ENCODE assay signal across 8 cellular contexts in genomic region chr16:68529608-68529930, GRCh38. TPM values are rescaled to one million over a fixed set of nuclear protein-coding genes. Genes with fewer than 3 reads are reported as not detected.
DNase-seq lines count a peak whose midpoint lies in the region; ATAC-seq lines count a peak whose summit lies in the region.

No MANE protein-coding gene starts in this region.

- H3K9me3 Mint-ChIP-seq in dendritic cell treated with granulocyte-macrophage colony-stimulating factor and Interleukin-4, amounts not matched to agents 40 ng/mL and 50 ng/mL, for 4 days, result peaks cover 13% of the 10 kb centered on the region
- H3K9me3 Mint-ChIP-seq in naive thymus-derived CD8-positive, alpha-beta T cell, result peaks cover 0 to 5% (median 0%) of the 10 kb centered on the region in 9 donors

- no peaks in the 10 kb centered on the region for H3K36me3 Mint-ChIP-seq in dendritic cell treated with granulocyte-macrophage colony-stimulating factor and Interleukin-4, amounts not matched to agents 40 ng/mL and 50 ng/mL, for 4 days (ENCODE audit: low read depth)
- H3K36me3 Mint-ChIP-seq in naive thymus-derived CD8-positive, alpha-beta T cell, result peaks cover 5 to 13% (median 7%) of the 10 kb centered on the region in 3 donors

- no peak for DNase-seq in naive thymus-derived CD8-positive, alpha-beta T cell
- no peak for DNase-seq in epidermal melanocyte (ENCODE audit: insufficient read length, low spot score)
- DNase-seq in NCI-H146 treated with DMSO at 0.1 percent for 48 hours (lab: John Stamatoyannopoulos, UW; ENCODE audit: unreplicated experiment), result no peak
- DNase-seq in putamen (ENCODE audit: low spot score), result no peak

- H3K27ac Mint-ChIP-seq in dendritic cell treated with granulocyte-macrophage colony-stimulating factor and Interleukin-4, amounts not matched to agents 40 ng/mL and 50 ng/mL, for 4 days, result no peak overlapping the region
- H3K27ac Mint-ChIP-seq in naive thymus-derived CD8-positive, alpha-beta T cell, result peak overlapping the region; percentile 53 to 96 (median 89)

- peaks cover 44% of the 10 kb centered on the region for H3K27me3 Mint-ChIP-seq in dendritic cell treated with granulocyte-macrophage colony-stimulating factor and Interleukin-4, amounts not matched to agents 40 ng/mL and 50 ng/mL, for 4 days
- H3K27me3 Mint-ChIP-seq in naive thymus-derived CD8-positive, alpha-beta T cell, result peaks cover 0 to 2% (median 0%) of the 10 kb centered on the region in 5 donors

- H3K4me3 Mint-ChIP-seq in dendritic cell treated with granulocyte-macrophage colony-stimulating factor and Interleukin-4, amounts not matched to agents 40 ng/mL and 50 ng/mL, for 4 days, result peak overlapping the region; percentile 89
- H3K4me3 Mint-ChIP-seq in naive thymus-derived CD8-positive, alpha-beta T cell, result peak overlapping the region; percentile 80 to 94 (median 91)

- intact Hi-C loops in dendritic cell treated with granulocyte-macrophage colony-stimulating factor and Interleukin-4, amounts not matched to agents 40 ng/mL and 50 ng/mL, for 4 days (cut with micrococcal nuclease), result loop anchor here (2.0 to 5.0 kb wide), 3 partner anchors 61 to 593 kb away; no protein-coding TSS in a partner anchor

- H3K4me1 Mint-ChIP-seq in dendritic cell treated with granulocyte-macrophage colony-stimulating factor and Interleukin-4, amounts not matched to agents 40 ng/mL and 50 ng/mL, for 4 days (ENCODE audit: low read depth), result peaks cover 23% of the 10 kb centered on the region
- H3K4me1 Mint-ChIP-seq in naive thymus-derived CD8-positive, alpha-beta T cell, result peaks cover 14 to 23% (median 20%) of the 10 kb centered on the region in 4 donors

- POLR2A ChIA-PET in naive thymus-derived CD8-positive, alpha-beta T cell (lab: Charles Lee), result interaction anchor here (1.2 to 3.0 kb wide), 5 partner anchors 10 to 602 kb away, joined by 4 to 25 read pairs (median 5); partner anchors contain the start of genes CHTF8, TANGO6, UTP4 and ZFP90

- ATAC-seq in GM19023 (IDR thresholded peaks at IDR 0.05; ENCODE audit: unreplicated experiment) (peak; percentile 9), HG03520 (IDR thresholded peaks at IDR 0.05; ENCODE audit: unreplicated experiment) (peak; percentile 32), HG03378 (IDR thresholded peaks at IDR 0.05; ENCODE audit: unreplicated experiment) (no peak)
- peak; percentile 29 to 39 for ATAC-seq in naive thymus-derived CD8-positive, alpha-beta T cell

RNA-seq across cellular contexts. Expression of gene ZFP90, which starts 9.5 kb away (rescaled TPM):
- 10 to 100 TPM; 54.2 to 55.7 TPM for total RNA-seq in naive thymus-derived CD8-positive, alpha-beta T cell
- polyA plus RNA-seq in naive thymus-derived CD8-positive, alpha-beta T cell, result 10 to 100 TPM; 25.2 to 29.2 (median 29.1) TPM
